In the genomic region with DNA sequence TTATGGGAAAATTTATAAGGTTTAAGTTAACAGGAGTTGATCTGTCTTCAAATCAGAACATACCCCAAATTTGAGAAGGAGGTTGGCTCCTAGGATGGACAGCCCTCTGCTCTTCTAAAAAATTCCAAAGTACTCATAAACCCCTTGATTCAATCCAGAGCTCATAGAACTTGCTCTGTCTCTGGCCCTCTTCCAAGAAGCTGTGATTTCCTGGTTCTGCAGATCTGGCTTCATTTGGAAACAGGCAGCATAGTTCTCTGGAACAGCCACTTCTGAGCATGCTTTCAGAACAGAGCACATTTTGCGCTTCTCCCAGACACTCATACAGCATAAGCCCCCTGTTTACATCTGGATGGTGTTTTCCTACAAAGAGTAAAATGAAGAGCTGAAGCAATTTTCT, we compare ENCODE assay signal across 2 cellular contexts.
TF ChIP-seq lines count a peak whose summit lies in the region.

No MANE protein-coding gene starts in this region.

TF ChIP-seq in IMR-90, 13 proteins besides CTCF, POLR2A, EP300 and RAD21:
- TF ChIP-seq MAZ (IDR thresholded peaks at IDR 0.05; ENCODE audit: borderline replicate concordance, low read depth, low read length) (no peak), CHD1 (IDR thresholded peaks at IDR 0.05; ENCODE audit: low read depth, low read length) (no peak), CEBPB (IDR thresholded peaks at IDR 0.05; ENCODE audit: low read depth, low read length) (no peak), MAFK (IDR thresholded peaks at IDR 0.05; ENCODE audit: low read depth, low read length) (no peak), NFE2L2 (IDR thresholded peaks at IDR 0.05; ENCODE audit: low read depth, low read length) (no peak), USF2 (IDR thresholded peaks at IDR 0.05; ENCODE audit: low read depth, low read length) (no peak), FOS (IDR thresholded peaks at IDR 0.05; ENCODE audit: low read depth, low read length) (no peak), RFX5 (IDR thresholded peaks at IDR 0.05; ENCODE audit: low read depth, low read length) (no peak), RCOR1 (IDR thresholded peaks at IDR 0.05; ENCODE audit: insufficient replicate concordance, low read length) (no peak), MXI1 (IDR thresholded peaks at IDR 0.05; ENCODE audit: borderline replicate concordance, low read depth, low read length) (no peak), SMC3 (IDR thresholded peaks at IDR 0.05; ENCODE audit: low read depth, low read length) (no peak), ELK1 (IDR thresholded peaks at IDR 0.05; ENCODE audit: borderline replicate concordance, low read depth, low read length) (no peak), BHLHE40 (IDR thresholded peaks at IDR 0.05; ENCODE audit: low read depth, low read length) (no peak)

TF ChIP-seq in H1, 55 proteins besides CTCF, POLR2A, EP300 and RAD21:
- TF ChIP-seq HDAC2 (IDR thresholded peaks at IDR 0.05; ENCODE audit: borderline replicate concordance in 1 of 2, low read depth in 2 of 2, low read length in 2 of 2) (no peak), POLR2AphosphoS5 (IDR thresholded peaks at IDR 0.05; ENCODE audit: low read depth, low read length) (no peak), SAP30 (IDR thresholded peaks at IDR 0.05; ENCODE audit: insufficient read depth, insufficient replicate concordance, low read length) (no peak), CHD7 (IDR thresholded peaks at IDR 0.05; ENCODE audit: insufficient replicate concordance, low read length) (no peak), CREB1 (IDR thresholded peaks at IDR 0.05) (no peak), SIX5 (IDR thresholded peaks at IDR 0.05; ENCODE audit: low read depth, low read length) (no peak), SIN3A (conservative IDR thresholded peaks at IDR 0.05 in 1 of 2, IDR thresholded peaks at IDR 0.05 in 1 of 2; ENCODE audit: low read depth in 1 of 2, low read length in 2 of 2) (no peak), HDAC6 (IDR thresholded peaks at IDR 0.05; ENCODE audit: low read depth, low read length) (no peak)
- TF ChIP-seq, protein P1, sequence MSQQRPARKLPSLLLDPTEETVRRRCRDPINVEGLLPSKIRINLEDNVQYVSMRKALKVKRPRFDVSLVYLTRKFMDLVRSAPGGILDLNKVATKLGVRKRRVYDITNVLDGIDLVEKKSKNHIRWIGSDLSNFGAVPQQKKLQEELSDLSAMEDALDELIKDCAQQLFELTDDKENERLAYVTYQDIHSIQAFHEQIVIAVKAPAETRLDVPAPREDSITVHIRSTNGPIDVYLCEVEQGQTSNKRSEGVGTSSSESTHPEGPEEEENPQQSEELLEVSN (IDR thresholded peaks at IDR 0.05) = no peak
- TF ChIP-seq, protein P2, sequence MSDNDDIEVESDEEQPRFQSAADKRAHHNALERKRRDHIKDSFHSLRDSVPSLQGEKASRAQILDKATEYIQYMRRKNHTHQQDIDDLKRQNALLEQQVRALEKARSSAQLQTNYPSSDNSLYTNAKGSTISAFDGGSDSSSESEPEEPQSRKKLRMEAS (IDR thresholded peaks at IDR 0.05) = no peak
